Comparison of ENCODE assay signal across 3 cellular contexts in the genomic region with DNA sequence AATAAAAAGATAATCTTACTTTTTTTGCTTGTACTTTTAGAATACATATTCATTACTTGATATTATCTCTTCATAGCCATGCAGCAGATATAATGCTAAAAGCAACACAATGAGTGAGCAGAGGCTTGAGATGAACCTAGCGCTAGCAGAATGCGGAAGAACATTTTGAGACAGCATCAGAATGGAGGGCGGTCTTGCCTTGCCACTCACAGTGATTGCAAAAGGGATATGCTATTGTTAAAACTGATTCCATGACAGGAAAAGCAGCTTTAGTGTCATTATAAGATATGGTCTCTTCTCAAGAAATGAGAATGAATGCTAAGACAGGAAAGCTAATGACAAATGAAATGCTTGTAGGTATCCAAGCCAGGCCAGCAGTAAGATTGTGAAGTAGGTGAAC.
"Had no signal": no experiment of that assay in that cellular context is flagged by ENCODE, and none has a peak within 500 bp of the region (broad histone marks: within the 10 kb centered on the region; RNA-seq: fewer than 3 reads in every experiment).

No MANE protein-coding gene starts in this region.

- DNase-seq: GDM1, GF-D8 had no signal

- ATAC-seq: GM12878 had no signal

- H3K4me3 ChIP-seq: GM12878 had no signal
